ENCODE assay signal across 12 cellular contexts in genomic region chr9:112863214-112863613, GRCh38. TPM values are rescaled to one million over a fixed set of nuclear protein-coding genes. Genes with fewer than 3 reads are reported as not detected.
A peak's percentile ranks its signal among the peaks of the same experiment; 100 is the strongest.
DNase-seq lines count a peak whose midpoint lies in the region; ATAC-seq and TF ChIP-seq lines count a peak whose summit lies in the region.
"Had no signal": no experiment of that assay in that cellular context is flagged by ENCODE, and none has a peak within 500 bp of the region (broad histone marks: within the 10 kb centered on the region; RNA-seq: fewer than 3 reads in every experiment).

No MANE protein-coding gene starts in this region.

- peak overlapping the region; percentile 33 for H3K4me2 ChIP-seq in OCI-LY7 (ENCODE audit: low read length)

- H3K27ac ChIP-seq in OCI-LY7 (ENCODE audit: low read depth, low read length, poor library complexity, severe bottlenecking) (no peak overlapping the region), thymus (ENCODE audit: low read depth) (peak overlapping the region; percentile 33), gastroesophageal sphincter (peak overlapping the region in 1 of 4 donors; percentile 34)
- H3K27ac ChIP-seq: brain microvascular endothelial cell, SJSA1 had no signal

- no peaks in the 10 kb centered on the region for H3K27me3 ChIP-seq in thymus (ENCODE audit: control insufficient read depth, insufficient read depth)
- no peaks in the 10 kb centered on the region for H3K27me3 ChIP-seq in gastroesophageal sphincter
- H3K27me3 ChIP-seq: brain microvascular endothelial cell, SJSA1 had no signal

- no peaks in the 10 kb centered on the region for H3K79me2 ChIP-seq in OCI-LY7 (ENCODE audit: insufficient read depth, low read depth, low read length)

- DNase-seq in OCI-LY7 (ENCODE audit: low spot score) (peak; percentile 26), left cardiac atrium (peak; percentile 36), 8988T (no peak), posterior cingulate gyrus (no peak)
- DNase-seq: activated CD8-positive, alpha-beta memory T cell treated with anti-CD3 and anti-CD28 coated beads, Interleukin-2, amount 10 ng/mL, durations not matched to agents 7 days and 5 days; brain microvascular endothelial cell; naive thymus-derived CD8-positive, alpha-beta T cell; NCI-H1436 had no signal

- TF ChIP-seq CTCF in OCI-LY7 (conservative IDR thresholded peaks at IDR 0.05; ENCODE audit: low read length) (no peak), gastroesophageal sphincter (IDR thresholded peaks at IDR 0.05) (no peak)

- TF ChIP-seq EP300 in gastroesophageal sphincter (IDR thresholded peaks at IDR 0.05), result no peak

- intact Hi-C loops in OCI-LY7 (cut with micrococcal nuclease; ENCODE audit: unreplicated experiment), result no loop called here
- intact Hi-C loops in left cardiac atrium (cut with DNase I), result no loop called here
- intact Hi-C loops in posterior cingulate gyrus (cut with DNase I), result no loop called here

- H3K9me3 ChIP-seq in OCI-LY7 (ENCODE audit: low read length) (no peaks in the 10 kb centered on the region), thymus (ENCODE audit: control insufficient read depth) (no peaks in the 10 kb centered on the region), gastroesophageal sphincter (no peaks in the 10 kb centered on the region)
- H3K9me3 ChIP-seq: SJSA1 had no signal

- no peaks in the 10 kb centered on the region for H3K9me2 ChIP-seq in OCI-LY7 (ENCODE audit: insufficient read depth, low read length)

- H3K4me1 ChIP-seq in OCI-LY7 (ENCODE audit: insufficient read depth, low read length, poor library complexity, severe bottlenecking), result peaks cover 27% of the 10 kb centered on the region
- H3K4me1 ChIP-seq in thymus (ENCODE audit: control insufficient read depth, insufficient read depth, low read length), result peaks cover 5% of the 10 kb centered on the region
- peaks cover 0 to 4% (median 0%) of the 10 kb centered on the region in 3 donors for H3K4me1 ChIP-seq in gastroesophageal sphincter
- H3K4me1 ChIP-seq: SJSA1 had no signal

- no TSS peak for BruUV-seq in OCI-LY7 (replicated peaks; lab: Mats Ljungman, UMichigan)

- H3K36me3 ChIP-seq in OCI-LY7 (ENCODE audit: insufficient read depth, low read length) (no peaks in the 10 kb centered on the region), thymus (ENCODE audit: control insufficient read depth, insufficient read depth) (no peaks in the 10 kb centered on the region), gastroesophageal sphincter (peaks cover 0 to 22% of the 10 kb centered on the region in 2 donors)
- H3K36me3 ChIP-seq: brain microvascular endothelial cell, SJSA1 had no signal

- WGBS in thymus, result 6% methylated on average over 4 of the region's 4 CpGs
- 19% methylated on average over 3 of the region's 4 CpGs; no CpG with 5 or more reads in 1 of the 2 donors for whole genome bisulfite sequencing in gastroesophageal sphincter (ENCODE audit: low coverage in 1 of 2), 2 donors

- H3K4me3 ChIP-seq in OCI-LY7 (ENCODE audit: low read depth, low read length, poor library complexity, severe bottlenecking) (no peak overlapping the region), thymus (ENCODE audit: low read length) (no peak overlapping the region), gastroesophageal sphincter (no peak overlapping the region)
- H3K4me3 ChIP-seq: SJSA1 had no signal

- TF ChIP-seq POLR2A in gastroesophageal sphincter (IDR thresholded peaks at IDR 0.05), result no peak

- H4K20me1 ChIP-seq in OCI-LY7 (ENCODE audit: insufficient read depth, low read length), result 0 out of 2 replicates have a peak, but pooled peaks cover 7% of the 10 kb centered on the region

- POLR2A ChIA-PET in OCI-LY7 (lab: Charles Lee), result no interaction called here

- ATAC-seq in GM21576 (IDR thresholded peaks at IDR 0.05; ENCODE audit: unreplicated experiment) (peak; percentile 43), left cardiac atrium (peak; percentile 29 to 65), gastroesophageal sphincter (no peak)
- ATAC-seq: activated CD8-positive, alpha-beta memory T cell treated with anti-CD3 and anti-CD28 coated beads, Interleukin-2, amount 10 ng/mL, durations not matched to agents 7 days and 5 days; naive thymus-derived CD8-positive, alpha-beta T cell had no signal

- H2AFZ ChIP-seq in OCI-LY7 (ENCODE audit: low read length), result no peak overlapping the region

- CTCF ChIA-PET in OCI-LY7 (lab: Charles Lee; ENCODE audit: unreplicated experiment), result no interaction called here

RNA-seq across cellular contexts. Expression of gene SLC46A2, which starts 27.5 kb away (rescaled TPM):
- total RNA-seq in OCI-LY7 (2014; rRNA removed; shearing (Covaris generic)), result not detected in 2 replicates
- not detected in 2 replicates for total RNA-seq in OCI-LY7 (2022)
- not detected for total RNA-seq in left cardiac atrium
- polyA plus RNA-seq in thymus, result 0.98 TPM
- under 1 TPM in 1 of 4 donors, not detected in 3; 0.27 TPM for total RNA-seq in gastroesophageal sphincter
- total RNA-seq: activated CD8-positive, alpha-beta memory T cell treated with anti-CD3 and anti-CD28 coated beads, Interleukin-2, amount 10 ng/mL, durations not matched to agents 7 days and 5 days; naive thymus-derived CD8-positive, alpha-beta T cell; SJSA1 had no signal

Comparison
In these comparisons a context has a peak if more than half of its experiments do, and no peak if none do; other contexts are left out.
1. DNase-seq: peak in OCI-LY7 (single experiment) and left cardiac atrium (single experiment); none in 8988T (single experiment) and posterior cingulate gyrus (0 of 10).